In the genomic region with DNA sequence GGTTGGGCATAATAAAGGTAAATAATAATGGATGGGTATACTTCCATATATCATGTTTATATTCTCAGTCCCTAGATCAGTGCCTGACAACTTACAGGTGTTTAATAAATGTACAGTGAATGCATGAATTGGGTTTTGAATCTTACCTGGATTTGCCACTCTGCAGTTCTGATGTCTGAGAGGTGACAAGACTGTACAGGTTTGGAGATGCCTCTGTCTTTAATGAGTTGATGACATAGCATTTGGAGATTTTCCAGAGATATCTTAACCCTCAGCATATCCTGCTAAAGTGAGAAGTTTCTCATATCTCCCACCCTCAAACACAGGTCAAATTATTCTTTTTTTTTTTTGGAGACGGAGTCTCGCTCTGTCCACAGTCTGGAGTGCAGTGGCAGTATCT, we compare ENCODE assay signal across 1 cellular context.
TF ChIP-seq lines count a peak whose summit lies in the region.

No MANE protein-coding gene starts in this region.

TF ChIP-seq in GM23338, 12 proteins besides CTCF, POLR2A, EP300 and RAD21:
- no peak for TF ChIP-seq EZH2phosphoT487 (IDR thresholded peaks at IDR 0.05; ENCODE audit: unreplicated experiment)
- TF ChIP-seq JUNB (IDR thresholded peaks at IDR 0.05; ENCODE audit: unreplicated experiment) = no peak
- TF ChIP-seq NANOG (IDR thresholded peaks at IDR 0.05; ENCODE audit: borderline replicate concordance) = no peak
- TF ChIP-seq POLR2AphosphoS5 (IDR thresholded peaks at IDR 0.05; ENCODE audit: low read depth) = no peak
- TF ChIP-seq, protein P1, sequence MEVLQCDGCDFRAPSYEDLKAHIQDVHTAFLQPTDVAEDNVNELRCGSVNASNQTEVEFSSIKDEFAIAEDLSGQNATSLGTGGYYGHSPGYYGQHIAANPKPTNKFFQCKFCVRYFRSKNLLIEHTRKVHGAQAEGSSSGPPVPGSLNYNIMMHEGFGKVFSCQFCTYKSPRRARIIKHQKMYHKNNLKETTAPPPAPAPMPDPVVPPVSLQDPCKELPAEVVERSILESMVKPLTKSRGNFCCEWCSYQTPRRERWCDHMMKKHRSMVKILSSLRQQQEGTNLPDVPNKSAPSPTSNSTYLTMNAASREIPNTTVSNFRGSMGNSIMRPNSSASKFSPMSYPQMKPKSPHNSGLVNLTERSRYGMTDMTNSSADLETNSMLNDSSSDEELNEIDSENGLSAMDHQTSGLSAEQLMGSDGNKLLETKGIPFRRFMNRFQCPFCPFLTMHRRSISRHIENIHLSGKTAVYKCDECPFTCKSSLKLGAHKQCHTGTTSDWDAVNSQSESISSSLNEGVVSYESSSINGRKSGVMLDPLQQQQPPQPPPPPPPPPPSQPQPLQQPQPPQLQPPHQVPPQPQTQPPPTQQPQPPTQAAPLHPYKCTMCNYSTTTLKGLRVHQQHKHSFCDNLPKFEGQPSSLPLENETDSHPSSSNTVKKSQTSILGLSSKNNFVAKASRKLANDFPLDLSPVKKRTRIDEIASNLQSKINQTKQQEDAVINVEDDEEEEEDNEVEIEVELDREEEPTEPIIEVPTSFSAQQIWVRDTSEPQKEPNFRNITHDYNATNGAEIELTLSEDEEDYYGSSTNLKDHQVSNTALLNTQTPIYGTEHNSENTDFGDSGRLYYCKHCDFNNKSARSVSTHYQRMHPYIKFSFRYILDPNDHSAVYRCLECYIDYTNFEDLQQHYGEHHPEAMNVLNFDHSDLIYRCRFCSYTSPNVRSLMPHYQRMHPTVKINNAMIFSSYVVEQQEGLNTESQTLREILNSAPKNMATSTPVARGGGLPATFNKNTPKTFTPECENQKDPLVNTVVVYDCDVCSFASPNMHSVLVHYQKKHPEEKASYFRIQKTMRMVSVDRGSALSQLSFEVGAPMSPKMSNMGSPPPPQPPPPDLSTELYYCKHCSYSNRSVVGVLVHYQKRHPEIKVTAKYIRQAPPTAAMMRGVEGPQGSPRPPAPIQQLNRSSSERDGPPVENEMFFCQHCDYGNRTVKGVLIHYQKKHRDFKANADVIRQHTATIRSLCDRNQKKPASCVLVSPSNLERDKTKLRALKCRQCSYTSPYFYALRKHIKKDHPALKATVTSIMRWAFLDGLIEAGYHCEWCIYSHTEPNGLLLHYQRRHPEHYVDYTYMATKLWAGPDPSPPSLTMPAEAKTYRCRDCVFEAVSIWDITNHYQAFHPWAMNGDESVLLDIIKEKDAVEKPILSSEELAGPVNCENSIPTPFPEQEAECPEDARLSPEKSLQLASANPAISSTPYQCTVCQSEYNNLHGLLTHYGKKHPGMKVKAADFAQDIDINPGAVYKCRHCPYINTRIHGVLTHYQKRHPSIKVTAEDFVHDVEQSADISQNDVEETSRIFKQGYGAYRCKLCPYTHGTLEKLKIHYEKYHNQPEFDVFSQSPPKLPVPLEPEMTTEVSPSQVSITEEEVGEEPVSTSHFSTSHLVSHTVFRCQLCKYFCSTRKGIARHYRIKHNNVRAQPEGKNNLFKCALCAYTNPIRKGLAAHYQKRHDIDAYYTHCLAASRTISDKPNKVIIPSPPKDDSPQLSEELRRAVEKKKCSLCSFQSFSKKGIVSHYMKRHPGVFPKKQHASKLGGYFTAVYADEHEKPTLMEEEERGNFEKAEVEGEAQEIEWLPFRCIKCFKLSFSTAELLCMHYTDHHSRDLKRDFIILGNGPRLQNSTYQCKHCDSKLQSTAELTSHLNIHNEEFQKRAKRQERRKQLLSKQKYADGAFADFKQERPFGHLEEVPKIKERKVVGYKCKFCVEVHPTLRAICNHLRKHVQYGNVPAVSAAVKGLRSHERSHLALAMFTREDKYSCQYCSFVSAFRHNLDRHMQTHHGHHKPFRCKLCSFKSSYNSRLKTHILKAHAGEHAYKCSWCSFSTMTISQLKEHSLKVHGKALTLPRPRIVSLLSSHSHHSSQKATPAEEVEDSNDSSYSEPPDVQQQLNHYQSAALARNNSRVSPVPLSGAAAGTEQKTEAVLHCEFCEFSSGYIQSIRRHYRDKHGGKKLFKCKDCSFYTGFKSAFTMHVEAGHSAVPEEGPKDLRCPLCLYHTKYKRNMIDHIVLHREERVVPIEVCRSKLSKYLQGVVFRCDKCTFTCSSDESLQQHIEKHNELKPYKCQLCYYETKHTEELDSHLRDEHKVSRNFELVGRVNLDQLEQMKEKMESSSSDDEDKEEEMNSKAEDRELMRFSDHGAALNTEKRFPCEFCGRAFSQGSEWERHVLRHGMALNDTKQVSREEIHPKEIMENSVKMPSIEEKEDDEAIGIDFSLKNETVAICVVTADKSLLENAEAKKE (CRISPR knock-in tag; IDR thresholded peaks at IDR 0.05) = no peak
- TF ChIP-seq STAT1 (IDR thresholded peaks at IDR 0.05; ENCODE audit: unreplicated experiment) = no peak
- no peak for TF ChIP-seq CREB1 (CRISPR knock-in tag; IDR thresholded peaks at IDR 0.05; ENCODE audit: low read depth)
- no peak for TF ChIP-seq ZNF331 (CRISPR knock-in tag; IDR thresholded peaks at IDR 0.05; ENCODE audit: low read depth)
- TF ChIP-seq, protein P2, sequence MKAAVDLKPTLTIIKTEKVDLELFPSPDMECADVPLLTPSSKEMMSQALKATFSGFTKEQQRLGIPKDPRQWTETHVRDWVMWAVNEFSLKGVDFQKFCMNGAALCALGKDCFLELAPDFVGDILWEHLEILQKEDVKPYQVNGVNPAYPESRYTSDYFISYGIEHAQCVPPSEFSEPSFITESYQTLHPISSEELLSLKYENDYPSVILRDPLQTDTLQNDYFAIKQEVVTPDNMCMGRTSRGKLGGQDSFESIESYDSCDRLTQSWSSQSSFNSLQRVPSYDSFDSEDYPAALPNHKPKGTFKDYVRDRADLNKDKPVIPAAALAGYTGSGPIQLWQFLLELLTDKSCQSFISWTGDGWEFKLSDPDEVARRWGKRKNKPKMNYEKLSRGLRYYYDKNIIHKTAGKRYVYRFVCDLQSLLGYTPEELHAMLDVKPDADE (IDR thresholded peaks at IDR 0.05) = no peak
- TF ChIP-seq ZNF114 (CRISPR knock-in tag; IDR thresholded peaks at IDR 0.05) = no peak
- TF ChIP-seq, protein P3, sequence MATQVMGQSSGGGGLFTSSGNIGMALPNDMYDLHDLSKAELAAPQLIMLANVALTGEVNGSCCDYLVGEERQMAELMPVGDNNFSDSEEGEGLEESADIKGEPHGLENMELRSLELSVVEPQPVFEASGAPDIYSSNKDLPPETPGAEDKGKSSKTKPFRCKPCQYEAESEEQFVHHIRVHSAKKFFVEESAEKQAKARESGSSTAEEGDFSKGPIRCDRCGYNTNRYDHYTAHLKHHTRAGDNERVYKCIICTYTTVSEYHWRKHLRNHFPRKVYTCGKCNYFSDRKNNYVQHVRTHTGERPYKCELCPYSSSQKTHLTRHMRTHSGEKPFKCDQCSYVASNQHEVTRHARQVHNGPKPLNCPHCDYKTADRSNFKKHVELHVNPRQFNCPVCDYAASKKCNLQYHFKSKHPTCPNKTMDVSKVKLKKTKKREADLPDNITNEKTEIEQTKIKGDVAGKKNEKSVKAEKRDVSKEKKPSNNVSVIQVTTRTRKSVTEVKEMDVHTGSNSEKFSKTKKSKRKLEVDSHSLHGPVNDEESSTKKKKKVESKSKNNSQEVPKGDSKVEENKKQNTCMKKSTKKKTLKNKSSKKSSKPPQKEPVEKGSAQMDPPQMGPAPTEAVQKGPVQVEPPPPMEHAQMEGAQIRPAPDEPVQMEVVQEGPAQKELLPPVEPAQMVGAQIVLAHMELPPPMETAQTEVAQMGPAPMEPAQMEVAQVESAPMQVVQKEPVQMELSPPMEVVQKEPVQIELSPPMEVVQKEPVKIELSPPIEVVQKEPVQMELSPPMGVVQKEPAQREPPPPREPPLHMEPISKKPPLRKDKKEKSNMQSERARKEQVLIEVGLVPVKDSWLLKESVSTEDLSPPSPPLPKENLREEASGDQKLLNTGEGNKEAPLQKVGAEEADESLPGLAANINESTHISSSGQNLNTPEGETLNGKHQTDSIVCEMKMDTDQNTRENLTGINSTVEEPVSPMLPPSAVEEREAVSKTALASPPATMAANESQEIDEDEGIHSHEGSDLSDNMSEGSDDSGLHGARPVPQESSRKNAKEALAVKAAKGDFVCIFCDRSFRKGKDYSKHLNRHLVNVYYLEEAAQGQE (IDR thresholded peaks at IDR 0.05; ENCODE audit: unreplicated experiment) = no peak
- TF ChIP-seq EZH2 (IDR thresholded peaks at IDR 0.05; ENCODE audit: low read depth, unreplicated experiment) = no peak
